In the genomic region with DNA sequence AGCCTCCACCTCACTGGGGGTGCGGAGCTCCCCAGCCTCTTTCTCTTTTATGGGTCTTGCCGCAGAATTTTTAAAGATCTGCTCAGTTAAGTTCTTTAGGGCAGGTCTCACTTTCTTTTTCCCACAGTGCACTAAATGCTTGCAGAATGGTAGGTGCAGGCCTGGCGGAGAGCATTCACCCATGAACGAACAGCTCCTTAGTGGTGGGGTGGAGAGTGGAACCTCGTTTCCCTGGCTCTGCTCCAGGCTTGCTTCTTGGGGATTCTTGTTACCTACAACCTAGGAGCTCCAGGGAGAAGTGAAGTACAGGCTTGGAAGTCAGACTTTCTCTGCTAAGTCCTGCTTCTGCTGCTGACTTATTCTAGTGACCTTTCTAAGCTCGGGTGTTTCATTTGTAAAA, we compare ENCODE assay signal across 21 cellular contexts.
"Had no signal": no experiment of that assay in that cellular context is flagged by ENCODE, and none has a peak within 500 bp of the region (broad histone marks: within the 10 kb centered on the region; RNA-seq: fewer than 3 reads in every experiment).

No MANE protein-coding gene starts in this region.

- H3K36me3 ChIP-seq: esophagus squamous epithelium, heart right ventricle, left lung, lower lobe of right lung, neural progenitor cell, right atrium auricular region, spleen, transverse colon had no signal

- H3K9me3 ChIP-seq: esophagus squamous epithelium, heart right ventricle, left lung, lower lobe of right lung, psoas muscle, right atrium auricular region, spleen, transverse colon had no signal

- DNase-seq: activated CD4-positive, alpha-beta memory T cell treated with anti-CD3 and anti-CD28 coated beads for 36 hours; activated CD4-positive, alpha-beta T cell treated with anti-CD3 and anti-CD28 coated beads for 4 hours; activated CD8-positive, alpha-beta memory T cell treated with anti-CD3 and anti-CD28 coated beads, Interleukin-2, amount 50 U/mL, for 4 hours; activated gamma-delta T cell treated with Interleukin-2 at 50 U/mL for 16 hours; activated T-cell treated with anti-CD3 and anti-CD28 coated beads, Interleukin-2, amount 50 U/mL, for 1 hour; endodermal cell; esophagus squamous epithelium; foreskin melanocyte; heart right ventricle; lower lobe of right lung; mesenchymal stem cell; occipital lobe; stimulated activated naive CD4-positive, alpha-beta T cell treated with Interleukin-2 at 50 U/mL for 16 hours; transverse colon had no signal

- H3K4me3 ChIP-seq: esophagus squamous epithelium, heart right ventricle, left lung, lower lobe of right lung, neural progenitor cell, psoas muscle, right atrium auricular region, spleen, transverse colon had no signal

- H3K27ac ChIP-seq: esophagus squamous epithelium, heart right ventricle, left lung, lower lobe of right lung, neural progenitor cell, parathyroid adenoma, psoas muscle, right atrium auricular region, spleen, VCaP had no signal

- H3K27me3 ChIP-seq: neural progenitor cell, right atrium auricular region, transverse colon had no signal

- H3K4me1 ChIP-seq: lower lobe of right lung had no signal
